In the genomic region with DNA sequence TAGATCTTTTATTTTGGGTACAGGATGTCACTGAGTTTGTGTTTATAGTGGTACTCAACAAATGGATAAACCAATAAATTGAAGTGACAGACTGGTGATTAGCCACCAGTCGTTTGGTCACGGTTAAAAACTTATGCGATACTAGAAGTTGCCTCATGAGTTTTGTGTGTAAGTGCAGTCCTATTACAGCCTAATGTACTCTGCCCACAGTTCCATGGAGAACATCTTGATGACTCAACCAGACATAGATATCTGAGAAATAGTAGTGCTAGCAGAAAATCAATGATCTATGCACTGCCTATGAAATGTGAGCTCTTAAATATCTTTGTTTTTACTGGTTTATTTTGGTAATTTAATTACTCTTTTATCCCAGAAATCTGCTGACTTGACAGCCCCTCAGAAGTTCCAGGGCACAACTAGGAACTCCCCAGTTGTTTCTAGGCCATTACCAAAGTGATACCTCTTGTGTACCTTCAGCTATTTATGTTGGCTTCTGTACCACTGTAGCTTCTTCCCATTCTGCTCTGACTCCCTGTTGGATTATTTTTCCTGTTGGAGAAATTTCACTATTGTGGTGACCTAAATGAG, we compare ENCODE assay signal across 16 cellular contexts.
A peak's percentile ranks its signal among the peaks of the same experiment; 100 is the strongest.
DNase-seq lines count a peak whose midpoint lies in the region; ATAC-seq, FAIRE-seq and TF ChIP-seq lines count a peak whose summit lies in the region.
"Had no signal": no experiment of that assay in that cellular context is flagged by ENCODE, and none has a peak within 500 bp of the region (broad histone marks: within the 10 kb centered on the region; RNA-seq: fewer than 3 reads in every experiment).

No MANE protein-coding gene starts in this region.

- intact Hi-C loops in GM12878 (cut with micrococcal nuclease; ENCODE audit: unreplicated experiment): no loop called here

- no peaks in the 10 kb centered on the region for H3F3A ChIP-seq in MM.1S (ENCODE audit: insufficient read depth, low read length)

- no peak overlapping the region for H2AFZ ChIP-seq in GM12878 (ENCODE audit: control insufficient read depth, low read depth, low read length)
- H2AFZ ChIP-seq in MM.1S (ENCODE audit: low read length): no peak overlapping the region
- H2AFZ ChIP-seq: GM23248 had no signal

- in situ Hi-C loops in Caki2 (cut with HindIII; ENCODE audit: low pct_unique_long_range_greater_than_20kb, low sequenced_read_pairs): no loop called here
- in situ Hi-C loops in GM12878 (cut with MboI): no loop called here

- H3K4me2 ChIP-seq in GM12878 (ENCODE audit: control insufficient read depth, insufficient read depth) (no peak overlapping the region), MM.1S (ENCODE audit: low read depth, low read length) (no peak overlapping the region)

- H3K9me3 ChIP-seq in GM12878 (replicated peaks; ENCODE audit: control insufficient read depth, insufficient read depth, low read length): no peaks in the 10 kb centered on the region
- H3K9me3 ChIP-seq in MM.1S (replicated peaks; ENCODE audit: insufficient read depth, low read length): no peaks in the 10 kb centered on the region
- H3K9me3 ChIP-seq: Caco-2 had no signal

- TF ChIP-seq CTCF in GM12878 (IDR thresholded peaks at IDR 0.05 in 2 of 3, conservative IDR thresholded peaks at IDR 0.05 in 1 of 3; ENCODE audit: control insufficient read depth in 2 of 3, extremely low read depth in 1 of 3, insufficient read depth in 1 of 3, low read depth in 3 of 3, low read length in 3 of 3) (no peak), MM.1S (IDR thresholded peaks at IDR 0.05; ENCODE audit: low read length) (no peak)

- RAD21 ChIA-PET in GM12878 (lab: Charles Lee; ENCODE audit: unreplicated experiment): no interaction called here

- H3K9ac ChIP-seq in GM12878 (ENCODE audit: control insufficient read depth, insufficient read depth, low read length) (no peak overlapping the region), MM.1S (ENCODE audit: low read length) (no peak overlapping the region)
- H3K9ac ChIP-seq: GM23248 had no signal

- H3K27ac ChIP-seq in GM12878 (ENCODE audit: control insufficient read depth, insufficient read depth) (no peak overlapping the region), MM.1S (ENCODE audit: low read length) (no peak overlapping the region)
- H3K27ac ChIP-seq: GM23248 had no signal

- DNase-seq in Caki2 (ENCODE audit: low read depth): peak; percentile 26
- no peak for DNase-seq in GM12878 (ENCODE audit: low read depth, low spot score)
- peak; percentile 43 for DNase-seq in kidney glomerular epithelial cell (lab: John Stamatoyannopoulos, UW)
- peak; percentile 88 for DNase-seq in renal cortical epithelial cell (ENCODE audit: low read depth)
- DNase-seq in MM.1S: no peak
- DNase-seq in cerebellar nuclear complex (lab: John Stamatoyannopoulos, UW): no peak
- no peak for DNase-seq in midbrain (lab: John Stamatoyannopoulos, UW)
- DNase-seq: C1 segment of cervical spinal cord; Caco-2; CD4-positive, alpha-beta memory T cell; GM23248; IMR-90 had no signal

- no peaks in the 10 kb centered on the region for H3K27me3 ChIP-seq in GM12878 (replicated peaks in 1 of 2; ENCODE audit: control insufficient read depth in 2 of 2, insufficient read depth in 2 of 2, low read length in 1 of 2)
- H3K27me3 ChIP-seq in MM.1S (replicated peaks; ENCODE audit: insufficient read depth, low read length): no peaks in the 10 kb centered on the region

- H4K20me1 ChIP-seq in GM12878 (ENCODE audit: control insufficient read depth, insufficient read depth): no peaks in the 10 kb centered on the region
- H4K20me1 ChIP-seq in MM.1S (ENCODE audit: insufficient read depth, low read length): no peaks in the 10 kb centered on the region

- H3K9me2 ChIP-seq in MM.1S (replicated peaks; ENCODE audit: insufficient read depth, low read length): no peaks in the 10 kb centered on the region

- POLR2A ChIA-PET in GM12878 (lab: Charles Lee): no interaction called here

- FAIRE-seq in GM12878 (lab: Jason Lieb, UNC): no peak
- FAIRE-seq: GM18507, H54 had no signal

- H3K4me1 ChIP-seq in GM12878 (ENCODE audit: control insufficient read depth, insufficient read depth, low read length): no peaks in the 10 kb centered on the region
- peaks cover 8% of the 10 kb centered on the region; the same call in 1 of the 2 replicates for H3K4me1 ChIP-seq in MM.1S (ENCODE audit: low read length)
- H3K4me1 ChIP-seq: Caco-2 had no signal

- no peak for TF ChIP-seq RAD21 in GM12878 (IDR thresholded peaks at IDR 0.05; ENCODE audit: insufficient read depth, low read depth, low read length)

- WGBS in GM12878 (ENCODE audit: insufficient coverage, insufficient replicate concordance, low lambda C conversion rate, missing lambda C conversion rate): 84% methylated on average over 3 of the region's 3 CpGs

- CTCF ChIA-PET in GM12878 (lab: Yijun Ruan, JAX): interaction anchor here (1.0 kb wide), 1 partner anchor 9 kb away, joined by 3 read pairs; no protein-coding TSS in a partner anchor

- SMC1A ChIA-PET in GM12878 (lab: Charles Lee; ENCODE audit: uncharacterized antibody, unreplicated experiment): interaction anchor here (1.1 kb wide), 1 partner anchor 8 kb away, joined by 3 read pairs; no protein-coding TSS in a partner anchor

- H3K36me3 ChIP-seq in GM12878 (ENCODE audit: control insufficient read depth in 2 of 2, insufficient read depth in 2 of 2, low read length in 1 of 2): no peaks in the 10 kb centered on the region
- H3K36me3 ChIP-seq in MM.1S (replicated peaks; ENCODE audit: insufficient read depth, low read length): no peaks in the 10 kb centered on the region

- no peak for TF ChIP-seq POLR2A in GM12878 (IDR thresholded peaks at IDR 0.05; ENCODE audit: low read depth, low read length)

- no peak for TF ChIP-seq EP300 in GM12878 (IDR thresholded peaks at IDR 0.05; ENCODE audit: borderline replicate concordance in 1 of 2, control insufficient read depth in 1 of 2, low read depth in 2 of 2, low read length in 2 of 2)

- no peak overlapping the region for H3K4me3 ChIP-seq in GM12878
- H3K4me3 ChIP-seq in MM.1S (ENCODE audit: low read length): no peak overlapping the region
- H3K4me3 ChIP-seq: GM23248 had no signal

- no TSS peak for BruUV-seq in GM12878 (replicated peaks; lab: Mats Ljungman, UMichigan)

- ATAC-seq in GM12878 (peak; percentile 38), HG03045 (IDR thresholded peaks at IDR 0.05; ENCODE audit: unreplicated experiment) (no peak)
- ATAC-seq: HCT116 had no signal

- H3K79me2 ChIP-seq in GM12878 (ENCODE audit: control insufficient read depth, insufficient read depth, low read length): no peaks in the 10 kb centered on the region
- no peaks in the 10 kb centered on the region for H3K79me2 ChIP-seq in MM.1S (ENCODE audit: low read length)

TF ChIP-seq in GM12878, 131 proteins besides CTCF, POLR2A, EP300 and RAD21:
- TF ChIP-seq RCOR1 (conservative IDR thresholded peaks at IDR 0.05; ENCODE audit: low read depth, low read length) (no peak), ZBTB11 (CRISPR knock-in tag; IDR thresholded peaks at IDR 0.05) (no peak), ELK1 (IDR thresholded peaks at IDR 0.05; ENCODE audit: low read depth, low read length) (no peak), MYB (IDR thresholded peaks at IDR 0.05; ENCODE audit: borderline replicate concordance, low read depth, low read length) (no peak)

Comparison
In these comparisons a context has a peak if more than half of its experiments do, and no peak if none do; other contexts are left out.
1. DNase-seq: peak in Caki2 (single experiment), kidney glomerular epithelial cell (single experiment) and renal cortical epithelial cell (single experiment); none in GM12878 (single experiment), MM.1S (single experiment), cerebellar nuclear complex (0 of 2) and midbrain (single experiment).